ENCODE assay signal across 33 cellular contexts in genomic region chr18:79451237-79452125, GRCh38. TPM values are rescaled to one million over a fixed set of nuclear protein-coding genes. Genes with fewer than 3 reads are reported as not detected.
DNase-seq lines count a peak whose midpoint lies in the region; ATAC-seq, FAIRE-seq and TF ChIP-seq lines count a peak whose summit lies in the region.
"Had no signal": no experiment of that assay in that cellular context is flagged by ENCODE, and none has a peak within 500 bp of the region (broad histone marks: within the 10 kb centered on the region; RNA-seq: fewer than 3 reads in every experiment).

No MANE protein-coding gene starts in this region.

- RAD21 ChIA-PET in HCT116 (lab: Charles Lee; ENCODE audit: low non-redundant PET in 1 of 2, low total read pairs in 2 of 2, uncharacterized antibody in 2 of 2, unreplicated experiment in 2 of 2), result no interaction called here

- peak overlapping the region; percentile 60 for H3K27ac Mint-ChIP-seq in WTC11
- H3K27ac Mint-ChIP-seq: activated CD4-positive, alpha-beta memory T cell treated with anti-CD3 and anti-CD28 coated beads, Interleukin-2, amount 10 ng/mL, durations not matched to agents 7 days and 5 days; activated naive CD8-positive, alpha-beta T cell treated with anti-CD3 and anti-CD28 coated beads, Interleukin-2, amount 10 ng/mL, durations not matched to agents 7 days and 5 days; activated T-helper 2 cell treated with anti-CD3 and anti-CD28 coated beads, Interferon-gamma antibody, Interleukin-2, Interleukin-4, amounts not matched to agents 10 μg/mL and 5 μg/mL and 100 μg/mL, durations not matched to agents 14 hours and 24 hours and 36 hours; stimulated activated effector memory CD8-positive, alpha-beta T cell treated with anti-CD3 and anti-CD28 coated beads, Interleukin-12 subunit alpha, Interleukin-12 subunit beta, amount 100 ng/mL, for 72 hours had no signal

- peaks cover 0 to 2% of the 10 kb centered on the region in 2 experiments; a peak in 1 of 4 replicates for H3K36me3 ChIP-seq in HCT116 (ENCODE audit: control insufficient read depth in 1 of 2, insufficient read depth in 2 of 2, low read length in 2 of 2)
- no peaks in the 10 kb centered on the region for H3K36me3 ChIP-seq in kidney epithelial cell (ENCODE audit: control insufficient read depth, insufficient read depth, low read length)
- H3K36me3 ChIP-seq: prostate gland, transverse colon had no signal

- no peak overlapping the region for H3K4me3 ChIP-seq in AG09309 (ENCODE audit: control insufficient read depth, low read depth, low read length)
- no peak overlapping the region for H3K4me3 ChIP-seq in HCT116 (replicated peaks in 1 of 2; ENCODE audit: low read depth in 1 of 2, low read length in 2 of 2)
- no peak overlapping the region for H3K4me3 ChIP-seq in kidney epithelial cell (ENCODE audit: low read depth, low read length)
- H3K4me3 ChIP-seq: esophagus squamous epithelium, GM12878, heart left ventricle, prostate gland, transverse colon had no signal

- no peak for TF ChIP-seq RAD21 in HCT116 (IDR thresholded peaks at IDR 0.05; ENCODE audit: low read depth)

- H4K20me1 ChIP-seq in HCT116 (ENCODE audit: insufficient read depth), result no peaks in the 10 kb centered on the region

- no peaks in the 10 kb centered on the region for H3K27me3 Mint-ChIP-seq in WTC11 (ENCODE audit: low read depth)
- H3K27me3 Mint-ChIP-seq: activated CD4-positive, alpha-beta memory T cell treated with anti-CD3 and anti-CD28 coated beads, Interleukin-2, amount 10 ng/mL, durations not matched to agents 7 days and 5 days; activated naive CD8-positive, alpha-beta T cell treated with anti-CD3 and anti-CD28 coated beads, Interleukin-2, amount 10 ng/mL, durations not matched to agents 7 days and 5 days; naive B cell had no signal

- TF ChIP-seq POLR2A in HCT116 (IDR thresholded peaks at IDR 0.05; ENCODE audit: borderline replicate concordance, extremely low read depth, insufficient read depth, insufficient read length), result no peak

- H3K9me3 ChIP-seq in HCT116 (ENCODE audit: control insufficient read depth in 1 of 2, insufficient read depth in 1 of 2, low read depth in 1 of 2, low read length in 2 of 2), result no peaks in the 10 kb centered on the region
- H3K9me3 ChIP-seq: esophagus squamous epithelium, heart left ventricle, prostate gland, transverse colon had no signal

- H3K27me3 ChIP-seq in HCT116 (ENCODE audit: insufficient read depth, low read length) (no peaks in the 10 kb centered on the region), kidney epithelial cell (ENCODE audit: control insufficient read depth, insufficient read depth, low read length) (peaks cover 9% of the 10 kb centered on the region)
- H3K27me3 ChIP-seq: esophagus squamous epithelium, heart left ventricle, transverse colon had no signal

- TF ChIP-seq CTCF in AG09309 (IDR thresholded peaks at IDR 0.05; ENCODE audit: control insufficient read depth, insufficient read depth, low read depth, low read length, missing control alignments) (peak; percentile 8), HCT116 (IDR thresholded peaks at IDR 0.05 in 2 of 3, conservative IDR thresholded peaks at IDR 0.05 in 1 of 3; ENCODE audit: borderline replicate concordance in 1 of 3, insufficient read depth in 1 of 3, low read depth in 2 of 3, low read length in 2 of 3) (no peak; a peak in 1 of 6 replicates), WTC11 (IDR thresholded peaks at IDR 0.05) (no peak), kidney epithelial cell (IDR thresholded peaks at IDR 0.05; ENCODE audit: insufficient read depth, low read length, poor library complexity, severe bottlenecking) (peak; percentile 10)

- ATAC-seq in HCT116 (peak; percentile 49), WTC11 (no peak), HG02884 (IDR thresholded peaks at IDR 0.05; ENCODE audit: unreplicated experiment) (no peak)
- ATAC-seq: GM12878; heart left ventricle; stimulated activated effector memory CD8-positive, alpha-beta T cell treated with anti-CD3 and anti-CD28 coated beads, Interleukin-12 subunit alpha, Interleukin-12 subunit beta, amount 100 ng/mL, for 72 hours had no signal

- H3K9ac ChIP-seq in HCT116 (ENCODE audit: low read length), result no peak overlapping the region

- no peak overlapping the region for H3K4me2 ChIP-seq in HCT116 (ENCODE audit: low read length)

- no peak overlapping the region for H3K27ac ChIP-seq in HCT116 (ENCODE audit: low read depth, low read length)
- H3K27ac ChIP-seq: esophagus squamous epithelium, heart left ventricle, prostate gland, transverse colon had no signal

- no peaks in the 10 kb centered on the region for H3K9me3 Mint-ChIP-seq in WTC11
- H3K9me3 Mint-ChIP-seq: activated CD4-positive, alpha-beta memory T cell treated with anti-CD3 and anti-CD28 coated beads, Interleukin-2, amount 10 ng/mL, durations not matched to agents 7 days and 5 days; activated naive CD8-positive, alpha-beta T cell treated with anti-CD3 and anti-CD28 coated beads, Interleukin-2, amount 10 ng/mL, durations not matched to agents 7 days and 5 days; activated T-helper 2 cell treated with anti-CD3 and anti-CD28 coated beads, Interferon-gamma antibody, Interleukin-2, Interleukin-4, amounts not matched to agents 10 μg/mL and 5 μg/mL and 100 μg/mL, durations not matched to agents 14 hours and 24 hours and 36 hours; naive B cell; stimulated activated effector memory CD8-positive, alpha-beta T cell treated with anti-CD3 and anti-CD28 coated beads, Interleukin-12 subunit alpha, Interleukin-12 subunit beta, amount 100 ng/mL, for 72 hours had no signal

- H3K79me2 ChIP-seq in HCT116 (ENCODE audit: insufficient read depth, low read length), result no peaks in the 10 kb centered on the region

- peaks cover 4% of the 10 kb centered on the region for H3K4me1 Mint-ChIP-seq in WTC11
- H3K4me1 Mint-ChIP-seq: activated naive CD8-positive, alpha-beta T cell treated with anti-CD3 and anti-CD28 coated beads, Interleukin-2, amount 10 ng/mL, durations not matched to agents 7 days and 5 days had no signal

- BruUV-seq in HCT116 (replicated peaks; lab: Mats Ljungman, UMichigan), result no TSS peak

- H3K9me2 ChIP-seq in HCT116 (ENCODE audit: insufficient read depth), result no peaks in the 10 kb centered on the region

- no peak for FAIRE-seq in GM19239 (lab: Jason Lieb, UNC)
- FAIRE-seq: astrocyte, GM12878, kidney had no signal

- no peak overlapping the region for H3K4me3 Mint-ChIP-seq in WTC11
- H3K4me3 Mint-ChIP-seq: activated CD4-positive, alpha-beta memory T cell treated with anti-CD3 and anti-CD28 coated beads, Interleukin-2, amount 10 ng/mL, durations not matched to agents 7 days and 5 days; activated naive CD8-positive, alpha-beta T cell treated with anti-CD3 and anti-CD28 coated beads, Interleukin-2, amount 10 ng/mL, durations not matched to agents 7 days and 5 days; stimulated activated effector memory CD8-positive, alpha-beta T cell treated with anti-CD3 and anti-CD28 coated beads, Interleukin-12 subunit alpha, Interleukin-12 subunit beta, amount 100 ng/mL, for 72 hours had no signal

- CTCF ChIA-PET in HCT116 (lab: Charles Lee) (no interaction called here), WTC11 (lab: Charles Lee) (no interaction called here)

- no peak overlapping the region for H2AFZ ChIP-seq in HCT116 (ENCODE audit: low read depth, low read length, poor library complexity, severe bottlenecking)

- peaks cover 5% of the 10 kb centered on the region; the same call in 1 of the 2 replicates for H3K36me3 Mint-ChIP-seq in WTC11
- H3K36me3 Mint-ChIP-seq: activated naive CD8-positive, alpha-beta T cell treated with anti-CD3 and anti-CD28 coated beads, Interleukin-2, amount 10 ng/mL, durations not matched to agents 7 days and 5 days had no signal

- H3K4me1 ChIP-seq in HCT116 (ENCODE audit: control insufficient read depth in 1 of 2, insufficient read depth in 2 of 2, low read length in 2 of 2), result no peaks in the 10 kb centered on the region

- intact Hi-C loops in HCT116 (cut with micrococcal nuclease), result no loop called here

- no peak for DNase-seq in AG09309 (ENCODE audit: low read depth)
- no peak for DNase-seq in HCT116 (ENCODE audit: low read depth, low spot score)
- no peak for DNase-seq in WTC11 (ENCODE audit: low spot score)
- no peak for DNase-seq in kidney epithelial cell (ENCODE audit: low read depth)
- no peak for DNase-seq in SHP77 (lab: John Stamatoyannopoulos, UW)
- DNase-seq in GM19239 (ENCODE audit: insufficient read length, low spot score), result no peak
- DNase-seq in HK-2 (ENCODE audit: unreplicated experiment), result no peak
- DNase-seq: ACHN; activated CD4-positive, alpha-beta memory T cell treated with anti-CD3 and anti-CD28 coated beads, Interleukin-2, amount 10 ng/mL, durations not matched to agents 7 days and 5 days; activated CD4-positive, alpha-beta T cell treated with anti-CD3 and anti-CD28 coated beads for 1 hour; activated naive CD8-positive, alpha-beta T cell treated with anti-CD3 and anti-CD28 coated beads, Interleukin-2, amount 10 ng/mL, durations not matched to agents 7 days and 5 days; central memory CD4-positive, alpha-beta T cell; dermis blood vessel endothelial cell; DMS 273 treated with DMSO at 0.1 percent for 48 hours; esophagus squamous epithelium; foreskin melanocyte; heart left ventricle; kidney; midbrain; naive B cell; NCI-H1105; NCI-H187 treated with DMSO at 0.1 percent for 48 hours; NCI-H2171; OCI-M1; T-helper 2 cell; transverse colon had no signal

- POLR2A ChIA-PET in HCT116 (lab: Charles Lee) (no interaction called here), WTC11 (lab: Charles Lee) (no interaction called here)

TF ChIP-seq in HCT116, 20 proteins besides CTCF, POLR2A, EP300 and RAD21 (continues in another document):
- no peak for TF ChIP-seq EGR1 (IDR thresholded peaks at IDR 0.05; ENCODE audit: low read depth)
- TF ChIP-seq, protein P1, sequence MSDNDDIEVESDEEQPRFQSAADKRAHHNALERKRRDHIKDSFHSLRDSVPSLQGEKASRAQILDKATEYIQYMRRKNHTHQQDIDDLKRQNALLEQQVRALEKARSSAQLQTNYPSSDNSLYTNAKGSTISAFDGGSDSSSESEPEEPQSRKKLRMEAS (IDR thresholded peaks at IDR 0.05), result no peak

RNA-seq across cellular contexts. Expression of gene NFATC1, which starts 55.8 kb away (rescaled TPM):
- total RNA-seq in HCT116 (2021; ENCODE audit: unreplicated experiment) (20.8 TPM), WTC11 (2021) (17.6 to 20.2 TPM (median 17.6 TPM) in 3 replicates), kidney epithelial cell (2.7 and 3.4 TPM in 2 replicates)
- 13.5 and 14.8 TPM in 2 replicates for polyA plus RNA-seq in HCT116 (2012)
- total RNA-seq: HT-29 had no signal

Comparison
In these comparisons a context has a peak if more than half of its experiments do, and no peak if none do; other contexts are left out.
1. CTCF ChIP-seq: peak in AG09309 (single experiment) and kidney epithelial cell (single experiment); none in HCT116 (0 of 3) and WTC11 (single experiment).